In the genomic region with DNA sequence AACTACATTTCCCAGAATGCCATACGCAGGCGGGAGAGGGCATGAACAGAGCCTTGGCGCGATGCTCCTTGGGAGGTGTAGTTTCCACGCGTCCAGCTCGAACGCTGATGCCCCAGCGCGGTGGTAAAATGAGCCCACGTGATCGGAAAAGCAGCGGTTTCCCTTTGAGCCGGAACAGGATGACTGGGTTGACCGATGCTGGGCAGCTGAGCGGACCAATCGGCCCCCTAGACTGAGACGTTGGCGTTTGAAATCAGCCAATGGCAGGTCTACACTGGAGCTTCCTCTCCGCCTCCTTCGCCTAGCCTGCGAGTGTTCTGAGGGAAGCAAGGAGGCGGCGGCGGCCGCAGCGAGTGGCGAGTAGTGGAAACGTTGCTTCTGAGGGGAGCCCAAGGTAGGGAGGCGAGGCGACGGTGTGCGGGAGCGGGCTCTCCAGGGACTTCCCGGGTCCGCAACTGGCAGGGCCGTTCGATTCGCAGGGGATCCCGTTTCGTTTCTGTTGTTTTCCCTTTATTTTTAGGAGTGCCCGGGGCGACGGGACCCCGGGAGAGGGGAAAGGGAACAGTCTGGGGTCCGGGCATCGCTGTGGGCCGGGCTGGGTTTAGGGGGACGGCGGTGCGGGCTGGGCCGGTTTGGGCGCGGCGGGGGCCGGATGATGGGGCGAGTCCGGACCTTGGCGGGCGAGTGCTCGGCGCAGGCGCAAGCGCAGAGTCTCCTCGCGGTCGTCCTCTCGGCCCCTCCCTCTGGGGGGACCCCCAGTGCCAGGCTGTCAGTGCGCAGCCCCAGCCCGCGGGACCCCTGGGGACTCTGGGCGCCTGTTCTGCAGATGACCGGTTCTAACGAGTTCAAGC, we compare ENCODE assay signal across 1 cellular context.
TF ChIP-seq lines count a peak whose summit lies in the region.

A gene with protein sequence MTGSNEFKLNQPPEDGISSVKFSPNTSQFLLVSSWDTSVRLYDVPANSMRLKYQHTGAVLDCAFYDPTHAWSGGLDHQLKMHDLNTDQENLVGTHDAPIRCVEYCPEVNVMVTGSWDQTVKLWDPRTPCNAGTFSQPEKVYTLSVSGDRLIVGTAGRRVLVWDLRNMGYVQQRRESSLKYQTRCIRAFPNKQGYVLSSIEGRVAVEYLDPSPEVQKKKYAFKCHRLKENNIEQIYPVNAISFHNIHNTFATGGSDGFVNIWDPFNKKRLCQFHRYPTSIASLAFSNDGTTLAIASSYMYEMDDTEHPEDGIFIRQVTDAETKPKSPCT (plus strand): TSS at position 311 of the 851 bp plus-strand sequence. CDS start 516 bp downstream, at position 827.

TF ChIP-seq in HEK293, 187 proteins besides CTCF, POLR2A, EP300 and RAD21 (continued from another document and continues in another):
- TF ChIP-seq, protein P1, sequence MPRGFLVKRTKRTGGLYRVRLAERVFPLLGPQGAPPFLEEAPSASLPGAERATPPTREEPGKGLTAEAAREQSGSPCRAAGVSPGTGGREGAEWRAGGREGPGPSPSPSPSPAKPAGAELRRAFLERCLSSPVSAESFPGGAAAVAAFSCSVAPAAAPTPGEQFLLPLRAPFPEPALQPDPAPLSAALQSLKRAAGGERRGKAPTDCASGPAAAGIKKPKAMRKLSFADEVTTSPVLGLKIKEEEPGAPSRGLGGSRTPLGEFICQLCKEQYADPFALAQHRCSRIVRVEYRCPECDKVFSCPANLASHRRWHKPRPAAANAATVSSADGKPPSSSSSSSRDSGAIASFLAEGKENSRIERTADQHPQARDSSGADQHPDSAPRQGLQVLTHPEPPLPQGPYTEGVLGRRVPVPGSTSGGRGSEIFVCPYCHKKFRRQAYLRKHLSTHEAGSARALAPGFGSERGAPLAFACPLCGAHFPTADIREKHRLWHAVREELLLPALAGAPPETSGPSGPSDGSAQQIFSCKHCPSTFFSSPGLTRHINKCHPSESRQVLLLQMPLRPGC (tag by site-specific recombination; IDR thresholded peaks at IDR 0.05): no peak; the same call in 1 of the 2 replicates
- TF ChIP-seq ZNF571 (tag by site-specific recombination; IDR thresholded peaks at IDR 0.05) (no peak), ZNF202 (tag by site-specific recombination; IDR thresholded peaks at IDR 0.05; ENCODE audit: borderline replicate concordance) (no peak), ZNF132 (tag by site-specific recombination; IDR thresholded peaks at IDR 0.05; ENCODE audit: borderline replicate concordance) (no peak), BCL11A (tag by site-specific recombination; IDR thresholded peaks at IDR 0.05; ENCODE audit: low read depth) (no peak), ZNF610 (tag by site-specific recombination; IDR thresholded peaks at IDR 0.05; ENCODE audit: borderline replicate concordance) (peak; percentile 56; the same call in 1 of the 2 replicates), ZSCAN23 (tag by site-specific recombination; IDR thresholded peaks at IDR 0.05) (no peak), MEIS1 (CRISPR knock-in tag; IDR thresholded peaks at IDR 0.05; ENCODE audit: borderline replicate concordance) (no peak), ZNF544 (tag by site-specific recombination; IDR thresholded peaks at IDR 0.05) (no peak), SP2 (tag by site-specific recombination; IDR thresholded peaks at IDR 0.05) (peak; percentile 96), KLF7 (tag by site-specific recombination; IDR thresholded peaks at IDR 0.05; ENCODE audit: borderline replicate concordance) (peak; percentile 73; the same call in 1 of the 2 replicates), ZNF211 (tag by site-specific recombination; IDR thresholded peaks at IDR 0.05; ENCODE audit: low read depth) (no peak), KLF9 (tag by site-specific recombination; IDR thresholded peaks at IDR 0.05; ENCODE audit: low read depth) (peak; percentile 38; the same call in 1 of the 2 replicates), ZNF791 (tag by site-specific recombination; IDR thresholded peaks at IDR 0.05) (no peak), ZBTB20 (tag by site-specific recombination; IDR thresholded peaks at IDR 0.05) (no peak; the same call in 1 of the 2 replicates), ZNF585B (tag by site-specific recombination; IDR thresholded peaks at IDR 0.05) (no peak), ZNF221 (tag by site-specific recombination; IDR thresholded peaks at IDR 0.05; ENCODE audit: borderline replicate concordance) (no peak), ZNF624 (tag by site-specific recombination; IDR thresholded peaks at IDR 0.05) (no peak), SALL2 (tag by site-specific recombination; IDR thresholded peaks at IDR 0.05; ENCODE audit: borderline replicate concordance) (no peak), KLF16 (tag by site-specific recombination; IDR thresholded peaks at IDR 0.05) (peak; percentile 20; the same call in 1 of the 2 replicates), GLIS1 (tag by site-specific recombination; IDR thresholded peaks at IDR 0.05) (peak; percentile 87), ZFHX2 (tag by site-specific recombination; conservative IDR thresholded peaks at IDR 0.05) (peak; percentile 29), ZNF843 (tag by site-specific recombination; IDR thresholded peaks at IDR 0.05) (peak; percentile 53), ZNF24 (tag by site-specific recombination; IDR thresholded peaks at IDR 0.05) (no peak), KLF10 (tag by site-specific recombination; IDR thresholded peaks at IDR 0.05) (peak; percentile 25; the same call in 1 of the 2 replicates), HOXC10 (CRISPR knock-in tag; IDR thresholded peaks at IDR 0.05) (no peak), ZNF530 (tag by site-specific recombination; IDR thresholded peaks at IDR 0.05; ENCODE audit: low read depth) (no peak), OSR2 (tag by site-specific recombination; IDR thresholded peaks at IDR 0.05) (no peak), YY1 (tag by site-specific recombination; IDR thresholded peaks at IDR 0.05) (0 out of 2 replicates have a peak, but pooled peaks have one; percentile 19)
- TF ChIP-seq, protein P2, sequence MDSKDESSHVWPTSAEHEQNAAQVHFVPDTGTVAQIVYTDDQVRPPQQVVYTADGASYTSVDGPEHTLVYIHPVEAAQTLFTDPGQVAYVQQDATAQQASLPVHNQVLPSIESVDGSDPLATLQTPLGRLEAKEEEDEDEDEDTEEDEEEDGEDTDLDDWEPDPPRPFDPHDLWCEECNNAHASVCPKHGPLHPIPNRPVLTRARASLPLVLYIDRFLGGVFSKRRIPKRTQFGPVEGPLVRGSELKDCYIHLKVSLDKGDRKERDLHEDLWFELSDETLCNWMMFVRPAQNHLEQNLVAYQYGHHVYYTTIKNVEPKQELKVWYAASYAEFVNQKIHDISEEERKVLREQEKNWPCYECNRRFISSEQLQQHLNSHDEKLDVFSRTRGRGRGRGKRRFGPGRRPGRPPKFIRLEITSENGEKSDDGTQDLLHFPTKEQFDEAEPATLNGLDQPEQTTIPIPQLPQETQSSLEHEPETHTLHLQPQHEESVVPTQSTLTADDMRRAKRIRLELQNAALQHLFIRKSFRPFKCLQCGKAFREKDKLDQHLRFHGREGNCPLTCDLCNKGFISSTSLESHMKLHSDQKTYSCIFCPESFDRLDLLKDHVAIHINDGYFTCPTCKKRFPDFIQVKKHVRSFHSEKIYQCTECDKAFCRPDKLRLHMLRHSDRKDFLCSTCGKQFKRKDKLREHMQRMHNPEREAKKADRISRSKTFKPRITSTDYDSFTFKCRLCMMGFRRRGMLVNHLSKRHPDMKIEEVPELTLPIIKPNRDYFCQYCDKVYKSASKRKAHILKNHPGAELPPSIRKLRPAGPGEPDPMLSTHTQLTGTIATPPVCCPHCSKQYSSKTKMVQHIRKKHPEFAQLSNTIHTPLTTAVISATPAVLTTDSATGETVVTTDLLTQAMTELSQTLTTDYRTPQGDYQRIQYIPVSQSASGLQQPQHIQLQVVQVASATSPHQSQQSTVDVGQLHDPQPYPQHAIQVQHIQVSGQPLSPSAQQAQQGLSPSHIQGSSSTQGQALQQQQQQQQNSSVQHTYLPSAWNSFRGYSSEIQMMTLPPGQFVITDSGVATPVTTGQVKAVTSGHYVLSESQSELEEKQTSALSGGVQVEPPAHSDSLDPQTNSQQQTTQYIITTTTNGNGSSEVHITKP (tag by site-specific recombination; IDR thresholded peaks at IDR 0.05): 0 out of 2 replicates have a peak, but pooled peaks have one; percentile 14
- TF ChIP-seq, protein P3, sequence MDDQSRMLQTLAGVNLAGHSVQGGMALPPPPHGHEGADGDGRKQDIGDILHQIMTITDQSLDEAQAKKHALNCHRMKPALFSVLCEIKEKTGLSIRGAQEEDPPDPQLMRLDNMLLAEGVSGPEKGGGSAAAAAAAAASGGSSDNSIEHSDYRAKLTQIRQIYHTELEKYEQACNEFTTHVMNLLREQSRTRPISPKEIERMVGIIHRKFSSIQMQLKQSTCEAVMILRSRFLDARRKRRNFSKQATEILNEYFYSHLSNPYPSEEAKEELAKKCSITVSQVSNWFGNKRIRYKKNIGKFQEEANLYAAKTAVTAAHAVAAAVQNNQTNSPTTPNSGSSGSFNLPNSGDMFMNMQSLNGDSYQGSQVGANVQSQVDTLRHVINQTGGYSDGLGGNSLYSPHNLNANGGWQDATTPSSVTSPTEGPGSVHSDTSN (CRISPR knock-in tag; IDR thresholded peaks at IDR 0.05): peak; percentile 87
- TF ChIP-seq, protein P4, sequence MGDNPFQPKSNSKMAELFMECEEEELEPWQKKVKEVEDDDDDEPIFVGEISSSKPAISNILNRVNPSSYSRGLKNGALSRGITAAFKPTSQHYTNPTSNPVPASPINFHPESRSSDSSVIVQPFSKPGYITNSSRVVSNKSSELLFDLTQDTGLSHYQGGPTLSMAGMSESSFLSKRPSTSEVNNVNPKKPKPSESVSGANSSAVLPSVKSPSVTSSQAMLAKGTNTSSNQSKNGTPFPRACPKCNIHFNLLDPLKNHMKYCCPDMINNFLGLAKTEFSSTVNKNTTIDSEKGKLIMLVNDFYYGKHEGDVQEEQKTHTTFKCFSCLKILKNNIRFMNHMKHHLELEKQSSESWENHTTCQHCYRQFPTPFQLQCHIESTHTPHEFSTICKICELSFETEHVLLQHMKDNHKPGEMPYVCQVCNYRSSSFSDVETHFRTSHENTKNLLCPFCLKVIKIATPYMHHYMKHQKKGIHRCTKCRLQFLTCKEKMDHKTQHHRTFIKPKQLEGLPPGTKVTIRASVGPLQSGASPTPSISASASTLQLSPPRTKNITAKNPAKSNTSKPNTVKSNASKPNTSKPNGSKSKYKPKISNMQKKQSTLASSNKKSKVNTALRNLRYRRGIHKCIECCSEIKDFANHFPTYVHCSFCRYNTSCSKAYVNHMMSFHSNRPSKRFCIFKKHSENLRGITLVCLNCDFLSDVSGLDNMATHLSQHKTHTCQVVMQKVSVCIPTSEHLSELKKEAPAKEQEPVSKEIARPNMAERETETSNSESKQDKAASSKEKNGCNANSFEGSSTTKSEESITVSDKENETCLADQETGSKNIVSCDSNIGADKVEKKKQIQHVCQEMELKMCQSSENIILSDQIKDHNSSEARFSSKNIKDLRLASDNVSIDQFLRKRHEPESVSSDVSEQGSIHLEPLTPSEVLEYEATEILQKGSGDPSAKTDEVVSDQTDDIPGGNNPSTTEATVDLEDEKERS (tag by site-specific recombination; IDR thresholded peaks at IDR 0.05): no peak
- TF ChIP-seq, protein P5, sequence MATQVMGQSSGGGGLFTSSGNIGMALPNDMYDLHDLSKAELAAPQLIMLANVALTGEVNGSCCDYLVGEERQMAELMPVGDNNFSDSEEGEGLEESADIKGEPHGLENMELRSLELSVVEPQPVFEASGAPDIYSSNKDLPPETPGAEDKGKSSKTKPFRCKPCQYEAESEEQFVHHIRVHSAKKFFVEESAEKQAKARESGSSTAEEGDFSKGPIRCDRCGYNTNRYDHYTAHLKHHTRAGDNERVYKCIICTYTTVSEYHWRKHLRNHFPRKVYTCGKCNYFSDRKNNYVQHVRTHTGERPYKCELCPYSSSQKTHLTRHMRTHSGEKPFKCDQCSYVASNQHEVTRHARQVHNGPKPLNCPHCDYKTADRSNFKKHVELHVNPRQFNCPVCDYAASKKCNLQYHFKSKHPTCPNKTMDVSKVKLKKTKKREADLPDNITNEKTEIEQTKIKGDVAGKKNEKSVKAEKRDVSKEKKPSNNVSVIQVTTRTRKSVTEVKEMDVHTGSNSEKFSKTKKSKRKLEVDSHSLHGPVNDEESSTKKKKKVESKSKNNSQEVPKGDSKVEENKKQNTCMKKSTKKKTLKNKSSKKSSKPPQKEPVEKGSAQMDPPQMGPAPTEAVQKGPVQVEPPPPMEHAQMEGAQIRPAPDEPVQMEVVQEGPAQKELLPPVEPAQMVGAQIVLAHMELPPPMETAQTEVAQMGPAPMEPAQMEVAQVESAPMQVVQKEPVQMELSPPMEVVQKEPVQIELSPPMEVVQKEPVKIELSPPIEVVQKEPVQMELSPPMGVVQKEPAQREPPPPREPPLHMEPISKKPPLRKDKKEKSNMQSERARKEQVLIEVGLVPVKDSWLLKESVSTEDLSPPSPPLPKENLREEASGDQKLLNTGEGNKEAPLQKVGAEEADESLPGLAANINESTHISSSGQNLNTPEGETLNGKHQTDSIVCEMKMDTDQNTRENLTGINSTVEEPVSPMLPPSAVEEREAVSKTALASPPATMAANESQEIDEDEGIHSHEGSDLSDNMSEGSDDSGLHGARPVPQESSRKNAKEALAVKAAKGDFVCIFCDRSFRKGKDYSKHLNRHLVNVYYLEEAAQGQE (tag by site-specific recombination; IDR thresholded peaks at IDR 0.05): no peak
- TF ChIP-seq, protein P6, sequence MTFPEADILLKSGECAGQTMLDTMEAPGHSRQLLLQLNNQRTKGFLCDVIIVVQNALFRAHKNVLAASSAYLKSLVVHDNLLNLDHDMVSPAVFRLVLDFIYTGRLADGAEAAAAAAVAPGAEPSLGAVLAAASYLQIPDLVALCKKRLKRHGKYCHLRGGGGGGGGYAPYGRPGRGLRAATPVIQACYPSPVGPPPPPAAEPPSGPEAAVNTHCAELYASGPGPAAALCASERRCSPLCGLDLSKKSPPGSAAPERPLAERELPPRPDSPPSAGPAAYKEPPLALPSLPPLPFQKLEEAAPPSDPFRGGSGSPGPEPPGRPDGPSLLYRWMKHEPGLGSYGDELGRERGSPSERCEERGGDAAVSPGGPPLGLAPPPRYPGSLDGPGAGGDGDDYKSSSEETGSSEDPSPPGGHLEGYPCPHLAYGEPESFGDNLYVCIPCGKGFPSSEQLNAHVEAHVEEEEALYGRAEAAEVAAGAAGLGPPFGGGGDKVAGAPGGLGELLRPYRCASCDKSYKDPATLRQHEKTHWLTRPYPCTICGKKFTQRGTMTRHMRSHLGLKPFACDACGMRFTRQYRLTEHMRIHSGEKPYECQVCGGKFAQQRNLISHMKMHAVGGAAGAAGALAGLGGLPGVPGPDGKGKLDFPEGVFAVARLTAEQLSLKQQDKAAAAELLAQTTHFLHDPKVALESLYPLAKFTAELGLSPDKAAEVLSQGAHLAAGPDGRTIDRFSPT (tag by site-specific recombination; IDR thresholded peaks at IDR 0.05): peak; percentile 98
- TF ChIP-seq, protein P7, sequence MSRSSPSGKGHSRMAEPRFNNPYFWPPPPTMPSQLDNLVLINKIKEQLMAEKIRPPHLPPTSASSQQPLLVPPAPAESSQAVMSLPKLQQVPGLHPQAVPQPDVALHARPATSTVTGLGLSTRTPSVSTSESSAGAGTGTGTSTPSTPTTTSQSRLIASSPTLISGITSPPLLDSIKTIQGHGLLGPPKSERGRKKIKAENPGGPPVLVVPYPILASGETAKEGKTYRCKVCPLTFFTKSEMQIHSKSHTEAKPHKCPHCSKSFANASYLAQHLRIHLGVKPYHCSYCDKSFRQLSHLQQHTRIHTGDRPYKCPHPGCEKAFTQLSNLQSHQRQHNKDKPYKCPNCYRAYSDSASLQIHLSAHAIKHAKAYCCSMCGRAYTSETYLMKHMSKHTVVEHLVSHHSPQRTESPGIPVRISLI (tag by site-specific recombination; IDR thresholded peaks at IDR 0.05): no peak
